10 cellular contexts compared by ENCODE assay signal in genomic region chr1:178541396-178541795, GRCh38. TPM values are rescaled to one million over a fixed set of nuclear protein-coding genes. Genes with fewer than 3 reads are reported as not detected.
DNase-seq lines count a peak whose midpoint lies in the region; ATAC-seq and TF ChIP-seq lines count a peak whose summit lies in the region.
"Had no signal": no experiment of that assay in that cellular context is flagged by ENCODE, and none has a peak within 500 bp of the region (broad histone marks: within the 10 kb centered on the region; RNA-seq: fewer than 3 reads in every experiment).

No MANE protein-coding gene starts in this region.

- peaks cover 10% of the 10 kb centered on the region for H3K4me1 Mint-ChIP-seq in activated T-cell treated with anti-CD3 and anti-CD28 coated beads, Interleukin-2, amount 50 U/mL, for 4 hours (ENCODE audit: low read depth)
- H3K4me1 Mint-ChIP-seq in activated T-helper 2 cell treated with anti-CD3 and anti-CD28 coated beads, Interferon-gamma antibody, Interleukin-2, Interleukin-4, amounts not matched to agents 10 μg/mL and 5 μg/mL and 100 μg/mL, durations not matched to agents 14 hours and 24 hours and 36 hours (ENCODE audit: low read depth) = peaks cover 3% of the 10 kb centered on the region

- H3K4me1 ChIP-seq in right lobe of liver (peaks cover 0 to 31% (median 10%) of the 10 kb centered on the region in 4 donors), thoracic aorta (ENCODE audit: control insufficient read depth in 1 of 2, low read depth in 2 of 2) (peaks cover 0 to 12% of the 10 kb centered on the region in 2 donors)

- peak overlapping the region; percentile 68 to 80 (median 72) for H3K4me3 ChIP-seq in right lobe of liver
- H3K4me3 ChIP-seq in thoracic aorta = peak overlapping the region; percentile 87

- no peaks in the 10 kb centered on the region for H3K27me3 ChIP-seq in right lobe of liver
- no peaks in the 10 kb centered on the region for H3K27me3 ChIP-seq in thoracic aorta (replicated peaks; ENCODE audit: insufficient read depth)

- H3K27ac ChIP-seq in right lobe of liver = peak overlapping the region; percentile 82 to 88 (median 84)
- no peak overlapping the region for H3K27ac ChIP-seq in thoracic aorta

- H3K4me3 Mint-ChIP-seq in activated T-cell treated with anti-CD3 and anti-CD28 coated beads, Interleukin-2, amount 50 U/mL, for 4 hours = peak overlapping the region; percentile 90
- peak overlapping the region; percentile 87 for H3K4me3 Mint-ChIP-seq in activated T-helper 2 cell treated with anti-CD3 and anti-CD28 coated beads, Interferon-gamma antibody, Interleukin-2, Interleukin-4, amounts not matched to agents 10 μg/mL and 5 μg/mL and 100 μg/mL, durations not matched to agents 14 hours and 24 hours and 36 hours (ENCODE audit: low read depth)

- H3K9me3 Mint-ChIP-seq in activated T-cell treated with anti-CD3 and anti-CD28 coated beads, Interleukin-2, amount 50 U/mL, for 4 hours = no peaks in the 10 kb centered on the region
- H3K9me3 Mint-ChIP-seq in activated T-helper 2 cell treated with anti-CD3 and anti-CD28 coated beads, Interferon-gamma antibody, Interleukin-2, Interleukin-4, amounts not matched to agents 10 μg/mL and 5 μg/mL and 100 μg/mL, durations not matched to agents 14 hours and 24 hours and 36 hours = no peaks in the 10 kb centered on the region

- no peak for ATAC-seq in activated T-cell treated with anti-CD3 and anti-CD28 coated beads, Interleukin-2, amount 50 U/mL, for 4 hours
- ATAC-seq in right lobe of liver = no peak
- no peak for ATAC-seq in thoracic aorta (ENCODE audit: insufficient number of reproducible peaks, low FRiP score, low read depth)
- ATAC-seq in GM21381 (IDR thresholded peaks at IDR 0.05; ENCODE audit: unreplicated experiment) = no peak
- no peak for ATAC-seq in Right ventricle myocardium superior (ENCODE audit: poor library complexity)

- no peak for DNase-seq in activated T-cell treated with anti-CD3 and anti-CD28 coated beads, Interleukin-2, amount 50 U/mL, for 4 hours
- no peak for DNase-seq in activated T-cell treated with anti-CD3 and anti-CD28 coated beads, Interleukin-2, amount 50 U/mL, for 48 hours
- DNase-seq in activated T-helper 2 cell treated with anti-CD3 and anti-CD28 coated beads, Interferon-gamma antibody, Interleukin-2, Interleukin-4, amounts not matched to agents 10 μg/mL and 5 μg/mL and 100 μg/mL, durations not matched to agents 14 hours and 24 hours and 36 hours (ENCODE audit: low spot score) = no peak
- no peak for DNase-seq in right lobe of liver
- DNase-seq in thoracic aorta (ENCODE audit: low spot score) = no peak
- DNase-seq in effector CD8-positive, alpha-beta T cell (lab: John Stamatoyannopoulos, UW) = no peak
- no peak for DNase-seq in Right ventricle myocardium superior

- no peak overlapping the region for H3K27ac Mint-ChIP-seq in activated T-helper 2 cell treated with anti-CD3 and anti-CD28 coated beads, Interferon-gamma antibody, Interleukin-2, Interleukin-4, amounts not matched to agents 10 μg/mL and 5 μg/mL and 100 μg/mL, durations not matched to agents 14 hours and 24 hours and 36 hours

- TF ChIP-seq CTCF in right lobe of liver (IDR thresholded peaks at IDR 0.05) = no peak
- no peak for TF ChIP-seq CTCF in thoracic aorta (IDR thresholded peaks at IDR 0.05)

- H3K36me3 ChIP-seq in right lobe of liver = no peaks in the 10 kb centered on the region
- no peaks in the 10 kb centered on the region for H3K36me3 ChIP-seq in thoracic aorta

- no peaks in the 10 kb centered on the region for H3K27me3 Mint-ChIP-seq in activated T-cell treated with anti-CD3 and anti-CD28 coated beads, Interleukin-2, amount 50 U/mL, for 4 hours (ENCODE audit: low read depth)
- no peaks in the 10 kb centered on the region for H3K27me3 Mint-ChIP-seq in activated T-helper 2 cell treated with anti-CD3 and anti-CD28 coated beads, Interferon-gamma antibody, Interleukin-2, Interleukin-4, amounts not matched to agents 10 μg/mL and 5 μg/mL and 100 μg/mL, durations not matched to agents 14 hours and 24 hours and 36 hours (ENCODE audit: low read depth)

- H3K36me3 Mint-ChIP-seq in activated T-cell treated with anti-CD3 and anti-CD28 coated beads, Interleukin-2, amount 50 U/mL, for 4 hours (ENCODE audit: insufficient read depth) = no peaks in the 10 kb centered on the region
- no peaks in the 10 kb centered on the region for H3K36me3 Mint-ChIP-seq in activated T-helper 2 cell treated with anti-CD3 and anti-CD28 coated beads, Interferon-gamma antibody, Interleukin-2, Interleukin-4, amounts not matched to agents 10 μg/mL and 5 μg/mL and 100 μg/mL, durations not matched to agents 14 hours and 24 hours and 36 hours (ENCODE audit: low read depth)

- intact Hi-C loops in activated T-helper 2 cell treated with anti-CD3 and anti-CD28 coated beads, Interferon-gamma antibody, Interleukin-2, Interleukin-4, amounts not matched to agents 10 μg/mL and 5 μg/mL and 100 μg/mL, durations not matched to agents 14 hours and 24 hours and 36 hours (cut with micrococcal nuclease) = loop anchor here (5.0 kb wide), 3 partner anchors 226 to 826 kb away; partner anchors contain the start of genes AXDND1 and SOAT1
- intact Hi-C loops in right lobe of liver (cut with DNase I) = loop anchor here (5.0 to 10.0 kb wide), 4 partner anchors 83 to 473 kb away; no protein-coding TSS in a partner anchor
- intact Hi-C loops in Right ventricle myocardium superior (cut with DNase I) = loop anchor here (5.0 kb wide), 1 partner anchor 461 kb away; no protein-coding TSS in a partner anchor

- TF ChIP-seq POLR2A in right lobe of liver (IDR thresholded peaks at IDR 0.05) = no peak

- H3K9me3 ChIP-seq in right lobe of liver (no peaks in the 10 kb centered on the region), thoracic aorta (no peaks in the 10 kb centered on the region)

- WGBS in right lobe of liver (ENCODE audit: insufficient coverage, low coverage, low lambda C conversion rate, missing lambda C conversion rate) = 11% methylated on average over 1 of the region's 4 CpGs

RNA-seq across cellular contexts. Expression of gene TEX35, which starts 28.5 kb away (rescaled TPM):
- total RNA-seq in activated T-cell treated with anti-CD3 and anti-CD28 coated beads, Interleukin-2, amount 50 U/mL, for 4 hours = not detected
- not detected in 2 replicates for total RNA-seq in activated T-helper 2 cell treated with anti-CD3 and anti-CD28 coated beads, Interferon-gamma antibody, Interleukin-2, Interleukin-4, amounts not matched to agents 10 μg/mL and 5 μg/mL and 100 μg/mL, durations not matched to agents 14 hours and 24 hours and 36 hours
- total RNA-seq in right lobe of liver (not detected), thoracic aorta (not detected), Right ventricle myocardium superior (0.40 TPM)
- total RNA-seq: K562, mucosa of gallbladder had no signal

RNA-seq across cellular contexts. Expression of gene CLEC20A, which starts 44.6 kb away (rescaled TPM):
- total RNA-seq in activated T-cell treated with anti-CD3 and anti-CD28 coated beads, Interleukin-2, amount 50 U/mL, for 4 hours = not detected
- total RNA-seq in activated T-helper 2 cell treated with anti-CD3 and anti-CD28 coated beads, Interferon-gamma antibody, Interleukin-2, Interleukin-4, amounts not matched to agents 10 μg/mL and 5 μg/mL and 100 μg/mL, durations not matched to agents 14 hours and 24 hours and 36 hours = not detected in 2 replicates
- not detected for total RNA-seq in right lobe of liver
- total RNA-seq in thoracic aorta = 1 to 10 TPM in 1 of 2 donors, not detected in 1; 3.0 TPM
- total RNA-seq in Right ventricle myocardium superior = not detected
- total RNA-seq: K562 had no signal

Comparison
In these comparisons a context has a peak if more than half of its experiments do, and no peak if none do; other contexts are left out.
1. H3K27ac ChIP-seq: peak in right lobe of liver (3 of 3); none in thoracic aorta (0 of 2).